In genomic region chr10:27504897-27505457, GRCh38 we compare ENCODE assay signal across 8 cellular contexts. TPM values are rescaled to one million over a fixed set of nuclear protein-coding genes. Genes with fewer than 3 reads are reported as not detected.
A peak's percentile ranks its signal among the peaks of the same experiment; 100 is the strongest.
DNase-seq lines count a peak whose midpoint lies in the region; ATAC-seq and FAIRE-seq lines count a peak whose summit lies in the region.

No MANE protein-coding gene starts in this region.

- peaks cover 18% of the 10 kb centered on the region for H3K36me3 Mint-ChIP-seq in T-cell

- peaks cover 61 to 70% (median 61%) of the 10 kb centered on the region in 3 donors for H3K4me1 Mint-ChIP-seq in T-cell

- CTCF ChIA-PET in T-cell (lab: Charles Lee) = interaction anchor here in 1 of 2 donors (0.6 to 3.2 kb wide), 3 partner anchors 10 to 148 kb away, joined by 3 to 28 read pairs (median 6); no protein-coding TSS in a partner anchor

- FAIRE-seq in GM19239 (lab: Jason Lieb, UNC) = peak; percentile 79

- POLR2A ChIA-PET in T-cell (lab: Charles Lee) = interaction anchor here in 1 of 2 donors (0.8 to 1.1 kb wide), 2 partner anchors 36 to 798 kb away, joined by 3 read pairs; partner anchors contain the start of gene MPP7

- peak overlapping the region; percentile 96 to 97 for H3K27ac Mint-ChIP-seq in T-cell

- H3K27me3 Mint-ChIP-seq in T-cell = no peaks in the 10 kb centered on the region

- H3K9me3 Mint-ChIP-seq in T-cell = no peaks in the 10 kb centered on the region

- ATAC-seq in T-cell (replicated peaks in 1 of 4) (no peak), GM18909 (IDR thresholded peaks at IDR 0.05; ENCODE audit: poor library complexity, unreplicated experiment) (no peak)

- DNase-seq in GM19239 (ENCODE audit: insufficient read length, low spot score) (no peak), T-cell (no peak), fibroblast of peridontal ligament (ENCODE audit: extremely low read depth) (peak; percentile 56), pons (ENCODE audit: low spot score) (peak; percentile 23), HPDE6-E6E7 (ENCODE audit: extremely low spot score) (no peak), NCI-H2196 treated with DMSO at 0.1 percent for 48 hours (lab: John Stamatoyannopoulos, UW; ENCODE audit: unreplicated experiment) (no peak), Ammon's horn (ENCODE audit: low spot score) (no peak)

- H3K4me3 Mint-ChIP-seq in T-cell = peak overlapping the region; percentile 99 to 100 (median 100)

RNA-seq across cellular contexts. Expression of gene RAB18, which starts 0.9 kb away (rescaled TPM):
- 100 to 1,000 TPM in 2 of 5 donors, 10 to 100 TPM in 3; 56.5 to 118 (median 69.5) TPM for total RNA-seq in T-cell

Comparison
In these comparisons a context has a peak if more than half of its experiments do, and no peak if none do; other contexts are left out.
1. DNase-seq: peak in fibroblast of peridontal ligament (single experiment) and pons (single experiment); none in GM19239 (single experiment), T-cell (0 of 34), HPDE6-E6E7 (single experiment), NCI-H2196 treated with DMSO at 0.1 percent for 48 hours (single experiment) and Ammon's horn (single experiment).